ENCODE assay signal across 25 cellular contexts in the genomic region with DNA sequence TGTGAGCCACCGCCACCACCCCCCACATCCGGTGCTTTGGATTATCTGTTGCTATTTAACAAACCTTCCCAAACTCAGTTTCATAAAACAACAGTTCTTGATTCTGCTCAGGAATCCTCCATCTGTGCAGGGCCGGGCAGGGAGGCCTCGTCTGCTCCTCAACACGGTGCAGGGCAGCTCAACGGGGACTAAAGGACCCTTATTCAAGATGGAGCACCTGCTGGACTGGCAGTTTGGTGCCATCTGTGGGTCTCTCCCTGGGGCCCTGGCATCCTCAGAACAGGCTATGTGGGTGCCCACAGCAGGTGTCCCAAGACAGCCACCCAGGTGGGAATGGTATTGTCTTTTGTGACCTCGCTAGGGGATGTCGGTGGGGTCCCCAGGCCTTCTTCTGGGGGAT. TPM values are rescaled to one million over a fixed set of nuclear protein-coding genes. Genes with fewer than 3 reads are reported as not detected.
"Had no signal": no experiment of that assay in that cellular context is flagged by ENCODE, and none has a peak within 500 bp of the region (broad histone marks: within the 10 kb centered on the region; RNA-seq: fewer than 3 reads in every experiment).

No MANE protein-coding gene starts in this region.

- H3K27ac Mint-ChIP-seq: activated naive CD8-positive, alpha-beta T cell; memory B cell; naive thymus-derived CD8-positive, alpha-beta T cell; neural progenitor cell; T-helper 1 cell treated with Interleukin-12 subunit alpha and Interleukin-12 subunit beta and Interleukin-4 antibody, amounts not matched to agents 30 μg/mL and 1 μg/mL, for 36 hours had no signal

- H3K36me3 ChIP-seq: esophagus muscularis mucosa, neural progenitor cell, tibial nerve, uterus had no signal

- H3K9ac ChIP-seq: neural progenitor cell had no signal

- H3K9me3 Mint-ChIP-seq: central memory CD8-positive, alpha-beta T cell had no signal

- H3K4me2 ChIP-seq: neural progenitor cell had no signal

- H3K4me3 Mint-ChIP-seq: activated naive CD8-positive, alpha-beta T cell; central memory CD8-positive, alpha-beta T cell; memory B cell; naive thymus-derived CD8-positive, alpha-beta T cell; neural progenitor cell; T-helper 1 cell treated with Interleukin-12 subunit alpha and Interleukin-12 subunit beta and Interleukin-4 antibody, amounts not matched to agents 30 μg/mL and 1 μg/mL, for 36 hours had no signal

- H3K4me3 ChIP-seq: esophagus muscularis mucosa, neural progenitor cell, tibial nerve, uterus had no signal

- DNase-seq: activated CD4-positive, alpha-beta T cell treated with anti-CD3 and anti-CD28 coated beads for 48 hours; activated CD4-positive, alpha-beta T cell treated with anti-CD3 and anti-CD28 coated beads, Interleukin-2, amount 50 U/mL, for 48 hours; activated CD8-positive, alpha-beta memory T cell treated with anti-CD3 and anti-CD28 coated beads for 24 hours; activated effector memory CD4-positive, alpha-beta T cell treated with Interleukin-2 at 50 U/mL for 16 hours; activated naive CD4-positive, alpha-beta T cell treated with Interleukin-2 at 50 U/mL for 16 hours; anterior cingulate cortex; dermis blood vessel endothelial cell; effector CD4-positive, alpha-beta T cell; foreskin keratinocyte; glutamatergic neuron; left colon; naive thymus-derived CD8-positive, alpha-beta T cell; stimulated activated CD4-positive, alpha-beta T cell treated with anti-CD3 and anti-CD28 coated beads, Interleukin-2, amount 100 ng/mL, for 48 hours; stimulated activated naive CD4-positive, alpha-beta T cell treated with Interleukin-2 at 50 U/mL for 16 hours; T-helper 9 cell; uterus had no signal

- ATAC-seq: activated CD4-positive, CD25-positive, alpha-beta regulatory T cell treated with anti-CD3 and anti-CD28 coated beads, Interleukin-2, amount 50 U/mL, for 24 hours; foreskin keratinocyte; left colon; naive thymus-derived CD8-positive, alpha-beta T cell had no signal

- H3K27ac ChIP-seq: esophagus muscularis mucosa, foreskin keratinocyte, neural progenitor cell, tibial nerve, uterus, VCaP had no signal

- H2AFZ ChIP-seq: neural progenitor cell had no signal

- H3K4me1 Mint-ChIP-seq: central memory CD8-positive, alpha-beta T cell; memory B cell had no signal

- H3K27me3 ChIP-seq: neural progenitor cell, uterus had no signal

- H3K36me3 Mint-ChIP-seq: activated naive CD8-positive, alpha-beta T cell; neural progenitor cell had no signal

- H3K4me1 ChIP-seq: esophagus muscularis mucosa, neural progenitor cell, tibial nerve, uterus had no signal

RNA-seq across cellular contexts. Expression of a gene that starts 31.0 kb away (rescaled TPM):
- total RNA-seq: foreskin keratinocyte; naive thymus-derived CD8-positive, alpha-beta T cell had no signal
- polyA plus RNA-seq: naive thymus-derived CD8-positive, alpha-beta T cell had no signal
